ENCODE assay signal across 20 cellular contexts in the genomic region with DNA sequence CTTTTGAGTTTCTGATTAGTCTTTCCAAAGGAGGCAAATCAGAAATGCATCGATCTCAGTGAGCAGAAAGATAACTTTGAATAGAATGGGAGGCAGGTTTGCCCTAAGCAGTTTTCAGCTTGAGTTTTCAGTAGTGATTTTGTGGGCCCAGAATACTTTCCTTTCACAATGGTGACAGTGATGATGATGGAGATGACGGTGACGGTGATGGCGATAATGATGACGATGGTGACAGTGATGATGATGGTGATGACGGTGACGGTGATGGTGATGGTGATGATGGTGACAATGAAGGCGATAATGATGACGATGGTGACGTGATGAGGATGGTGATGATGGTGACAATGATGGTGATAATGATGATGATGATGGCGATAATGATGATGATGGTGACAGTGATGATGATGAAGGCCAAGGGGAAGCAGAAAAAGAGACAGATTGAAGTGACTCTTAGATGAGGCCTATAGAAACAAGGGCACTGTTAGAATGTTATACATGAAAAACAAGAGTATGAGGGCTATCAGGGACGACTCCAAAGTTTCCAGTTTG.
A peak's percentile ranks its signal among the peaks of the same experiment; 100 is the strongest.
DNase-seq lines count a peak whose midpoint lies in the region; ATAC-seq, FAIRE-seq and TF ChIP-seq lines count a peak whose summit lies in the region.
"Had no signal": no experiment of that assay in that cellular context is flagged by ENCODE, and none has a peak within 500 bp of the region (broad histone marks: within the 10 kb centered on the region; RNA-seq: fewer than 3 reads in every experiment).

No MANE protein-coding gene starts in this region.

- no TSS peak for BruUV-seq in IMR-90 (replicated peaks; lab: Mats Ljungman, UMichigan)
- no TSS peak for BruUV-seq in endothelial cell of umbilical vein (replicated peaks; lab: Mats Ljungman, UMichigan)

- POLR2A ChIA-PET in IMR-90 (lab: Charles Lee; ENCODE audit: unreplicated experiment) (no interaction called here), endothelial cell of umbilical vein (lab: Charles Lee) (no interaction called here)

- dilution Hi-C loops in IMR-90 (cut with HindIII; ENCODE audit: low sequenced_read_pairs, unreplicated experiment): no loop called here
- dilution Hi-C loops in endothelial cell of umbilical vein (cut with MboI; ENCODE audit: extremely low pct_ligation_motif_present, low sequenced_read_pairs): no loop called here

- H4K20me1 ChIP-seq in IMR-90 (ENCODE audit: insufficient read depth, low read length) (no peaks in the 10 kb centered on the region), endothelial cell of umbilical vein (replicated peaks; ENCODE audit: control insufficient read depth, extremely low read depth, insufficient read depth, low read length) (no peaks in the 10 kb centered on the region), neural cell (ENCODE audit: insufficient read depth) (no peaks in the 10 kb centered on the region)

- H4K5ac ChIP-seq in IMR-90 (ENCODE audit: low read depth, low read length): no peak overlapping the region

- H3K9me2 ChIP-seq in neural cell (ENCODE audit: insufficient read depth, low read length): no peaks in the 10 kb centered on the region

- H3K23ac ChIP-seq in IMR-90 (ENCODE audit: low read depth, low read length): no peak overlapping the region

- H3K27me3 ChIP-seq in IMR-90 (ENCODE audit: control insufficient read depth, insufficient read depth, low read length) (no peaks in the 10 kb centered on the region), endothelial cell of umbilical vein (ENCODE audit: control insufficient read depth in 2 of 2, insufficient read depth in 2 of 2, low read length in 2 of 2) (no peaks in the 10 kb centered on the region), neural cell (ENCODE audit: insufficient read depth, low read depth, low read length) (no peaks in the 10 kb centered on the region), SJCRH30 (no peaks in the 10 kb centered on the region)

- H3K4me1 Mint-ChIP-seq in stimulated activated naive CD8-positive, alpha-beta T cell treated with anti-CD3 and anti-CD28 coated beads, Interleukin-15, amount 100 ng/mL, for 72 hours: no peaks in the 10 kb centered on the region

- H3K4me3 Mint-ChIP-seq in stimulated activated naive CD8-positive, alpha-beta T cell treated with anti-CD3 and anti-CD28 coated beads, Interleukin-15, amount 100 ng/mL, for 72 hours: no peak overlapping the region
- H3K4me3 Mint-ChIP-seq: CD8-positive, alpha-beta T cell had no signal

- DNase-seq in GM12891 (ENCODE audit: insufficient read length, low spot score) (no peak), IMR-90 (no peak), endothelial cell of umbilical vein (ENCODE audit: low read depth, low spot score) (peak; percentile 2), SJCRH30 (no peak), COLO829 (ENCODE audit: low spot score) (no peak)
- no peak for DNase-seq in stimulated activated naive CD8-positive, alpha-beta T cell treated with anti-CD3 and anti-CD28 coated beads, Interleukin-15, amount 100 ng/mL, for 72 hours
- DNase-seq: AML-193; CD8-positive, alpha-beta T cell; DMS53; GDM1; Kasumi-1; NCI-H1048; NCI-H1417 treated with DMSO at 0.1 percent for 48 hours; NCI-H187; NCI-H446 treated with DMSO at 0.1 percent for 48 hours; NCI-H526 treated with DMSO at 0.1 percent for 48 hours had no signal

- H3K9me3 Mint-ChIP-seq in stimulated activated naive CD8-positive, alpha-beta T cell treated with anti-CD3 and anti-CD28 coated beads, Interleukin-15, amount 100 ng/mL, for 72 hours: no peaks in the 10 kb centered on the region
- H3K9me3 Mint-ChIP-seq: CD8-positive, alpha-beta T cell had no signal

- H3K9me1 ChIP-seq in IMR-90 (ENCODE audit: insufficient read depth, low read length) (no peaks in the 10 kb centered on the region), endothelial cell of umbilical vein (replicated peaks; ENCODE audit: control insufficient read depth, extremely low read depth, insufficient read depth, low read length) (no peaks in the 10 kb centered on the region)

- in situ Hi-C loops in IMR-90 (cut with MboI; ENCODE audit: low sequenced_read_pairs): no loop called here

- no peak overlapping the region for H2AK9ac ChIP-seq in IMR-90 (replicated peaks; ENCODE audit: low read depth, low read length, poor library complexity)

- no peak overlapping the region for H2BK120ac ChIP-seq in IMR-90 (ENCODE audit: low read depth, low read length)

- no peaks in the 10 kb centered on the region for H3K79me1 ChIP-seq in IMR-90 (ENCODE audit: low read depth in 1 of 2, low read length in 2 of 2)

- H4K8ac ChIP-seq in IMR-90 (ENCODE audit: low read depth in 2 of 2, low read length in 2 of 2): no peak overlapping the region

- H2BK5ac ChIP-seq in IMR-90 (ENCODE audit: low read depth, low read length, poor library complexity, severe bottlenecking): no peak overlapping the region

- TF ChIP-seq RAD21 in IMR-90 (IDR thresholded peaks at IDR 0.05; ENCODE audit: low read length): no peak
- no peak for TF ChIP-seq RAD21 in neural cell (conservative IDR thresholded peaks at IDR 0.05)

- H3K4me3 ChIP-seq in IMR-90 (ENCODE audit: insufficient read depth, low read depth, low read length): no peak overlapping the region
- H3K4me3 ChIP-seq in endothelial cell of umbilical vein (replicated peaks in 1 of 3; ENCODE audit: insufficient read depth in 1 of 3, low read depth in 1 of 3, low read length in 3 of 3): no peak overlapping the region
- H3K4me3 ChIP-seq in neural cell (ENCODE audit: low read length): no peak overlapping the region
- H3K4me3 ChIP-seq in SJCRH30: no peak overlapping the region
- H3K4me3 ChIP-seq: HAP-1 had no signal

- no peak overlapping the region for H3K56ac ChIP-seq in IMR-90 (ENCODE audit: extremely low read depth, insufficient read depth, low read length)

- H3K4me1 ChIP-seq in IMR-90 (ENCODE audit: control insufficient read depth, insufficient read depth, low read length) (no peaks in the 10 kb centered on the region), endothelial cell of umbilical vein (ENCODE audit: control insufficient read depth, extremely low read depth, insufficient read depth, low read length) (no peaks in the 10 kb centered on the region), SJCRH30 (peaks cover 21% of the 10 kb centered on the region)
- H3K4me1 ChIP-seq: HAP-1 had no signal

- no peak for ATAC-seq in IMR-90 (ENCODE audit: low read depth)
- no peak for ATAC-seq in GM19397 (IDR thresholded peaks at IDR 0.05; ENCODE audit: unreplicated experiment)
- no peak for ATAC-seq in stimulated activated naive CD8-positive, alpha-beta T cell treated with anti-CD3 and anti-CD28 coated beads, Interleukin-15, amount 100 ng/mL, for 72 hours
- ATAC-seq: CD8-positive, alpha-beta T cell; Right ventricle myocardium inferior had no signal

- peak; percentile 84 for FAIRE-seq in GM12891 (lab: Jason Lieb, UNC)
- no peak for FAIRE-seq in endothelial cell of umbilical vein (lab: Jason Lieb, UNC)

- H3K27ac Mint-ChIP-seq in stimulated activated naive CD8-positive, alpha-beta T cell treated with anti-CD3 and anti-CD28 coated beads, Interleukin-15, amount 100 ng/mL, for 72 hours: no peak overlapping the region
- H3K27ac Mint-ChIP-seq: CD8-positive, alpha-beta T cell had no signal

- H2BK15ac ChIP-seq in IMR-90 (ENCODE audit: low read depth, low read length): no peak overlapping the region

- H2AK5ac ChIP-seq in IMR-90 (ENCODE audit: low read depth, low read length): no peak overlapping the region

- WGBS in IMR-90 (ENCODE audit: extremely low coverage in 2 of 2, insufficient read length in 1 of 2), 2 experiments: 76% methylated on average over 11 of the region's 12 CpGs; no CpG with 5 or more reads in 1 of the 2 experiments

- H3K27ac ChIP-seq in IMR-90 (ENCODE audit: insufficient read depth, low read length) (no peak overlapping the region), endothelial cell of umbilical vein (ENCODE audit: insufficient read depth, low read depth, low read length) (no peak overlapping the region), neural cell (ENCODE audit: low read length) (no peak overlapping the region), SJCRH30 (no peak overlapping the region)

- H3K9ac ChIP-seq in IMR-90 (ENCODE audit: low read depth, low read length) (no peak overlapping the region), endothelial cell of umbilical vein (replicated peaks; ENCODE audit: extremely low read depth, insufficient read depth, low read length) (no peak overlapping the region), neural cell (ENCODE audit: low read length) (no peak overlapping the region)

- H2AFZ ChIP-seq in IMR-90 (replicated peaks; ENCODE audit: low read length, poor library complexity) (peak overlapping the region; percentile 61), endothelial cell of umbilical vein (ENCODE audit: low read depth, low read length) (no peak overlapping the region), neural cell (ENCODE audit: low read depth, low read length) (no peak overlapping the region)

- TF ChIP-seq CTCF in IMR-90 (conservative IDR thresholded peaks at IDR 0.05; ENCODE audit: low read depth, low read length) (no peak), endothelial cell of umbilical vein (IDR thresholded peaks at IDR 0.05; ENCODE audit: extremely low read depth in 1 of 2, insufficient read depth in 1 of 2, low read depth in 1 of 2, low read length in 2 of 2) (no peak), neural cell (IDR thresholded peaks at IDR 0.05; ENCODE audit: poor library complexity, severe bottlenecking) (no peak)

- CTCF ChIA-PET in IMR-90 (lab: Yijun Ruan, JAX): no interaction called here
- CTCF ChIA-PET in endothelial cell of umbilical vein (lab: Charles Lee): no interaction called here

- H3K27me3 Mint-ChIP-seq in stimulated activated naive CD8-positive, alpha-beta T cell treated with anti-CD3 and anti-CD28 coated beads, Interleukin-15, amount 100 ng/mL, for 72 hours: peaks cover under 1% of the 10 kb centered on the region

- no peak overlapping the region for H3K18ac ChIP-seq in IMR-90 (ENCODE audit: low read depth, low read length)

- H3F3A ChIP-seq in neural cell (ENCODE audit: insufficient read depth, low read length, poor library complexity, severe bottlenecking): no peaks in the 10 kb centered on the region

- TF ChIP-seq EP300 in neural cell (conservative IDR thresholded peaks at IDR 0.05; ENCODE audit: poor library complexity, severe bottlenecking): peak; percentile 88

- H2BK20ac ChIP-seq in IMR-90 (ENCODE audit: low read depth, low read length): no peak overlapping the region

- no peak overlapping the region for H3K4me2 ChIP-seq in IMR-90 (ENCODE audit: low read depth, low read length)
- no peak overlapping the region for H3K4me2 ChIP-seq in endothelial cell of umbilical vein (ENCODE audit: insufficient read depth, low read length)
- no peak overlapping the region for H3K4me2 ChIP-seq in neural cell (ENCODE audit: low read length)

- H3K36me3 ChIP-seq in IMR-90 (ENCODE audit: control insufficient read depth, insufficient read depth, low read length): no peaks in the 10 kb centered on the region
- H3K36me3 ChIP-seq in endothelial cell of umbilical vein (ENCODE audit: control insufficient read depth in 2 of 2, extremely low read depth in 1 of 2, insufficient read depth in 2 of 2, low read length in 2 of 2): no peaks in the 10 kb centered on the region
- H3K36me3 ChIP-seq in neural cell (ENCODE audit: insufficient read depth, low read length): no peaks in the 10 kb centered on the region
- H3K36me3 ChIP-seq in SJCRH30: no peaks in the 10 kb centered on the region
- H3K36me3 ChIP-seq: HAP-1 had no signal

- H3K14ac ChIP-seq in IMR-90 (replicated peaks; ENCODE audit: low read depth, low read length): no peak overlapping the region

- no peak overlapping the region for H4K91ac ChIP-seq in IMR-90 (ENCODE audit: insufficient read depth, low read depth, low read length)

- intact Hi-C loops in IMR-90 (cut with micrococcal nuclease): no loop called here
- intact Hi-C loops in endothelial cell of umbilical vein (cut with micrococcal nuclease): no loop called here

- no peaks in the 10 kb centered on the region for H3K79me2 ChIP-seq in endothelial cell of umbilical vein (ENCODE audit: control insufficient read depth, insufficient read depth, low read length)
- no peaks in the 10 kb centered on the region for H3K79me2 ChIP-seq in neural cell (replicated peaks; ENCODE audit: insufficient read depth, low read length)

- peaks cover 28% of the 10 kb centered on the region for H3K9me3 ChIP-seq in IMR-90 (ENCODE audit: control insufficient read depth, insufficient read depth, low read length)
- H3K9me3 ChIP-seq in endothelial cell of umbilical vein (replicated peaks; ENCODE audit: control insufficient read depth, insufficient read depth, low read length): no peaks in the 10 kb centered on the region
- no peaks in the 10 kb centered on the region for H3K9me3 ChIP-seq in neural cell (ENCODE audit: low read length)
- no peaks in the 10 kb centered on the region for H3K9me3 ChIP-seq in SJCRH30 (replicated peaks)
- H3K9me3 ChIP-seq: HAP-1 had no signal

- no peak overlapping the region for H3K4ac ChIP-seq in IMR-90 (ENCODE audit: low read depth, low read length)

- no peak for TF ChIP-seq POLR2A in GM12891 (IDR thresholded peaks at IDR 0.05; ENCODE audit: low read depth, low read length)
- no peak for TF ChIP-seq POLR2A in IMR-90 (IDR thresholded peaks at IDR 0.05; ENCODE audit: low read depth, low read length)
- TF ChIP-seq POLR2A in endothelial cell of umbilical vein (IDR thresholded peaks at IDR 0.05; ENCODE audit: low read depth, low read length): no peak
